ENCODE assay signal across 1 cellular context in genomic region chr13:72290962-72291681, GRCh38.
A peak's percentile ranks its signal among the peaks of the same experiment; 100 is the strongest.
TF ChIP-seq lines count a peak whose summit lies in the region.

No MANE protein-coding gene starts in this region.

TF ChIP-seq in SK-N-SH, 30 proteins besides CTCF, POLR2A, EP300 and RAD21 (continued from another document):
- TF ChIP-seq, protein P1, sequence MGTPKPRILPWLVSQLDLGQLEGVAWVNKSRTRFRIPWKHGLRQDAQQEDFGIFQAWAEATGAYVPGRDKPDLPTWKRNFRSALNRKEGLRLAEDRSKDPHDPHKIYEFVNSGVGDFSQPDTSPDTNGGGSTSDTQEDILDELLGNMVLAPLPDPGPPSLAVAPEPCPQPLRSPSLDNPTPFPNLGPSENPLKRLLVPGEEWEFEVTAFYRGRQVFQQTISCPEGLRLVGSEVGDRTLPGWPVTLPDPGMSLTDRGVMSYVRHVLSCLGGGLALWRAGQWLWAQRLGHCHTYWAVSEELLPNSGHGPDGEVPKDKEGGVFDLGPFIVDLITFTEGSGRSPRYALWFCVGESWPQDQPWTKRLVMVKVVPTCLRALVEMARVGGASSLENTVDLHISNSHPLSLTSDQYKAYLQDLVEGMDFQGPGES (IDR thresholded peaks at IDR 0.05; ENCODE audit: low read depth, low read length): no peak
- TF ChIP-seq RXRA (IDR thresholded peaks at IDR 0.05; ENCODE audit: borderline replicate concordance, low read depth) (peak; percentile 44; the same call in 1 of the 2 replicates), MEF2A (IDR thresholded peaks at IDR 0.05; ENCODE audit: borderline replicate concordance, low read depth) (no peak), MXI1 (IDR thresholded peaks at IDR 0.05; ENCODE audit: low read depth, low read length) (no peak), SMC3 (IDR thresholded peaks at IDR 0.05; ENCODE audit: low read depth, low read length) (no peak), NFIC (IDR thresholded peaks at IDR 0.05; ENCODE audit: borderline replicate concordance) (peak; percentile 45), TCF12 (IDR thresholded peaks at IDR 0.05) (peak; percentile 85)
- TF ChIP-seq, protein P2, sequence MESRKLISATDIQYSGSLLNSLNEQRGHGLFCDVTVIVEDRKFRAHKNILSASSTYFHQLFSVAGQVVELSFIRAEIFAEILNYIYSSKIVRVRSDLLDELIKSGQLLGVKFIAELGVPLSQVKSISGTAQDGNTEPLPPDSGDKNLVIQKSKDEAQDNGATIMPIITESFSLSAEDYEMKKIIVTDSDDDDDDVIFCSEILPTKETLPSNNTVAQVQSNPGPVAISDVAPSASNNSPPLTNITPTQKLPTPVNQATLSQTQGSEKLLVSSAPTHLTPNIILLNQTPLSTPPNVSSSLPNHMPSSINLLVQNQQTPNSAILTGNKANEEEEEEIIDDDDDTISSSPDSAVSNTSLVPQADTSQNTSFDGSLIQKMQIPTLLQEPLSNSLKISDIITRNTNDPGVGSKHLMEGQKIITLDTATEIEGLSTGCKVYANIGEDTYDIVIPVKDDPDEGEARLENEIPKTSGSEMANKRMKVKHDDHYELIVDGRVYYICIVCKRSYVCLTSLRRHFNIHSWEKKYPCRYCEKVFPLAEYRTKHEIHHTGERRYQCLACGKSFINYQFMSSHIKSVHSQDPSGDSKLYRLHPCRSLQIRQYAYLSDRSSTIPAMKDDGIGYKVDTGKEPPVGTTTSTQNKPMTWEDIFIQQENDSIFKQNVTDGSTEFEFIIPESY (IDR thresholded peaks at IDR 0.05; ENCODE audit: borderline replicate concordance, low read depth): no peak
